ENCODE assay signal across 7 cellular contexts in genomic region chr12:88490425-88490824, GRCh38.
"Had no signal": no experiment of that assay in that cellular context is flagged by ENCODE, and none has a peak within 500 bp of the region (broad histone marks: within the 10 kb centered on the region; RNA-seq: fewer than 3 reads in every experiment).

No MANE protein-coding gene starts in this region.

- FAIRE-seq: HepG2, HTR-8/SVneo had no signal

- H3K9ac ChIP-seq: KMS-11 had no signal

- DNase-seq: Karpas-422, KBM-7, KG1 had no signal

- ATAC-seq: HepG2 had no signal

- H3K4me2 ChIP-seq: KMS-11 had no signal

- H3K27ac ChIP-seq: HL-60, KMS-11 had no signal
